Comparison of ENCODE assay signal across 25 cellular contexts in the genomic region with DNA sequence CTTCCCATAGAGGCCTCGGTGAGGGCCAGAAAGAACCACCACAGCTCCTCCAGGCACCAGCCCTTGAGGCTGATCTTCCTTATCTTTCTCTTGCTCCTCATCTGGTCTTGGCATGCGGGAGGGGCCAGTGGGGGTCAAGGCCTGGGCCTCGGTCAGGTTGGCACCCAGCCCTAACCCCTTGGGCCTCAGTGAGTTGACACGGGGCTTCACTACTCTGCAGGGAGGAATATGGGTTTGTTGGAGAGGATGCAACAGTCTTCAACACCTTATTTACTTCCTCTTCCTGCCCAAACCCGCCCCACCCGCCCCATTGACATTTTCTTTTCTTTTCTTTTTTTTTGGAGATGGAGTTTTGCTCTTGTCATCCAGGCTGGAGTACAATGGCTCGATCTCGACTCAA.
DNase-seq lines count a peak whose midpoint lies in the region; ATAC-seq lines count a peak whose summit lies in the region.
"Had no signal": no experiment of that assay in that cellular context is flagged by ENCODE, and none has a peak within 500 bp of the region (broad histone marks: within the 10 kb centered on the region; RNA-seq: fewer than 3 reads in every experiment).

No MANE protein-coding gene starts in this region.

- peak overlapping the region; percentile 59 for H3K27ac Mint-ChIP-seq in activated naive CD4-positive, alpha-beta T cell treated with anti-CD3 and anti-CD28 coated beads, Interleukin-2, amount 50 U/mL, for 24 hours
- H3K27ac Mint-ChIP-seq in T-helper 2 cell treated with Interferon-gamma antibody and Interleukin-4, amounts not matched to agents 5 μg/mL and 100 μg/mL, for 36 hours, result peak overlapping the region; percentile 96
- H3K27ac Mint-ChIP-seq in central memory CD8-positive, alpha-beta T cell (ENCODE audit: low read depth), result peak overlapping the region; percentile 92
- peak overlapping the region; percentile 93 for H3K27ac Mint-ChIP-seq in stimulated activated effector memory CD8-positive, alpha-beta T cell treated with anti-CD3 and anti-CD28 coated beads, Interleukin-12 subunit alpha, Interleukin-12 subunit beta, amount 100 ng/mL, for 72 hours

- H3K27me3 Mint-ChIP-seq in activated naive CD4-positive, alpha-beta T cell treated with anti-CD3 and anti-CD28 coated beads, Interleukin-2, amount 50 U/mL, for 24 hours, result no peaks in the 10 kb centered on the region
- no peaks in the 10 kb centered on the region for H3K27me3 Mint-ChIP-seq in T-helper 2 cell treated with Interferon-gamma antibody and Interleukin-4, amounts not matched to agents 5 μg/mL and 100 μg/mL, for 36 hours (ENCODE audit: low read depth)
- H3K27me3 Mint-ChIP-seq in central memory CD8-positive, alpha-beta T cell, result no peaks in the 10 kb centered on the region

- no peak for ATAC-seq in central memory CD8-positive, alpha-beta T cell (replicated peaks; ENCODE audit: extremely low read depth, poor library complexity, severe bottlenecking)
- no peak for ATAC-seq in stimulated activated effector memory CD8-positive, alpha-beta T cell treated with anti-CD3 and anti-CD28 coated beads, Interleukin-12 subunit alpha, Interleukin-12 subunit beta, amount 100 ng/mL, for 72 hours
- ATAC-seq: pancreas, upper lobe of right lung had no signal

- DNase-seq in activated naive CD4-positive, alpha-beta T cell (lab: John Stamatoyannopoulos, UW), result no peak
- DNase-seq in T-helper 2 cell treated with Interferon-gamma antibody and Interleukin-4, amounts not matched to agents 5 μg/mL and 100 μg/mL, for 36 hours (ENCODE audit: low spot score), result no peak
- DNase-seq in central memory CD8-positive, alpha-beta T cell (ENCODE audit: low spot score in 2 of 2), result no peak
- DNase-seq in stimulated activated effector memory CD8-positive, alpha-beta T cell treated with anti-CD3 and anti-CD28 coated beads, Interleukin-12 subunit alpha, Interleukin-12 subunit beta, amount 100 ng/mL, for 72 hours (ENCODE audit: low spot score in 2 of 2), result no peak
- DNase-seq in EL, result no peak
- DNase-seq in HCEC 1CT, result no peak
- DNase-seq: activated CD4-positive, alpha-beta T cell treated with anti-CD3 and anti-CD28 coated beads for 1 hour; activated CD8-positive, alpha-beta memory T cell treated with anti-CD3 and anti-CD28 coated beads, Interleukin-2, amount 50 U/mL, for 4 hours; activated gamma-delta T cell treated with Interleukin-2 at 50 U/mL for 16 hours; anterior cingulate cortex; Calu3; DMS79; GDM1; GM23248; mammary epithelial cell; NCI-H1436 treated with DMSO at 0.1 percent for 48 hours; NCI-H2081 treated with DMSO at 0.1 percent for 48 hours; NCI-H2227 treated with DMSO at 0.1 percent for 48 hours; NCI-H69; pancreas; PC-9; stimulated activated naive CD4-positive, alpha-beta T cell treated with Interleukin-2 at 50 U/mL for 16 hours; upper lobe of right lung had no signal

- H3K4me1 Mint-ChIP-seq in activated naive CD4-positive, alpha-beta T cell treated with anti-CD3 and anti-CD28 coated beads, Interleukin-2, amount 50 U/mL, for 24 hours, result peaks cover 37% of the 10 kb centered on the region
- peaks cover 18% of the 10 kb centered on the region for H3K4me1 Mint-ChIP-seq in T-helper 2 cell treated with Interferon-gamma antibody and Interleukin-4, amounts not matched to agents 5 μg/mL and 100 μg/mL, for 36 hours (ENCODE audit: low read depth)
- peaks cover 22% of the 10 kb centered on the region for H3K4me1 Mint-ChIP-seq in central memory CD8-positive, alpha-beta T cell
- peaks cover 37% of the 10 kb centered on the region for H3K4me1 Mint-ChIP-seq in stimulated activated effector memory CD8-positive, alpha-beta T cell treated with anti-CD3 and anti-CD28 coated beads, Interleukin-12 subunit alpha, Interleukin-12 subunit beta, amount 100 ng/mL, for 72 hours

- no peaks in the 10 kb centered on the region for H3K9me3 Mint-ChIP-seq in activated naive CD4-positive, alpha-beta T cell treated with anti-CD3 and anti-CD28 coated beads, Interleukin-2, amount 50 U/mL, for 24 hours
- no peaks in the 10 kb centered on the region for H3K9me3 Mint-ChIP-seq in T-helper 2 cell treated with Interferon-gamma antibody and Interleukin-4, amounts not matched to agents 5 μg/mL and 100 μg/mL, for 36 hours
- H3K9me3 Mint-ChIP-seq in central memory CD8-positive, alpha-beta T cell, result no peaks in the 10 kb centered on the region
- H3K9me3 Mint-ChIP-seq in stimulated activated effector memory CD8-positive, alpha-beta T cell treated with anti-CD3 and anti-CD28 coated beads, Interleukin-12 subunit alpha, Interleukin-12 subunit beta, amount 100 ng/mL, for 72 hours, result no peaks in the 10 kb centered on the region

- H3K4me3 Mint-ChIP-seq in activated naive CD4-positive, alpha-beta T cell treated with anti-CD3 and anti-CD28 coated beads, Interleukin-2, amount 50 U/mL, for 24 hours, result peak overlapping the region; percentile 66
- H3K4me3 Mint-ChIP-seq in T-helper 2 cell treated with Interferon-gamma antibody and Interleukin-4, amounts not matched to agents 5 μg/mL and 100 μg/mL, for 36 hours, result peak overlapping the region; percentile 96
- H3K4me3 Mint-ChIP-seq in central memory CD8-positive, alpha-beta T cell, result peak overlapping the region; percentile 81
- H3K4me3 Mint-ChIP-seq in stimulated activated effector memory CD8-positive, alpha-beta T cell treated with anti-CD3 and anti-CD28 coated beads, Interleukin-12 subunit alpha, Interleukin-12 subunit beta, amount 100 ng/mL, for 72 hours, result peak overlapping the region; percentile 54
- H3K4me3 Mint-ChIP-seq: neural crest cell had no signal

- H3K36me3 Mint-ChIP-seq in activated naive CD4-positive, alpha-beta T cell treated with anti-CD3 and anti-CD28 coated beads, Interleukin-2, amount 50 U/mL, for 24 hours, result peaks cover 6% of the 10 kb centered on the region
- peaks cover 47% of the 10 kb centered on the region for H3K36me3 Mint-ChIP-seq in T-helper 2 cell treated with Interferon-gamma antibody and Interleukin-4, amounts not matched to agents 5 μg/mL and 100 μg/mL, for 36 hours (ENCODE audit: low read depth)
- H3K36me3 Mint-ChIP-seq in central memory CD8-positive, alpha-beta T cell (ENCODE audit: insufficient read depth), result peaks cover 34% of the 10 kb centered on the region
- H3K36me3 Mint-ChIP-seq in stimulated activated effector memory CD8-positive, alpha-beta T cell treated with anti-CD3 and anti-CD28 coated beads, Interleukin-12 subunit alpha, Interleukin-12 subunit beta, amount 100 ng/mL, for 72 hours, result peaks cover 95% of the 10 kb centered on the region
